20 cellular contexts compared by ENCODE assay signal in genomic region chr10:86252051-86252450, GRCh38.
DNase-seq lines count a peak whose midpoint lies in the region; ATAC-seq and TF ChIP-seq lines count a peak whose summit lies in the region.
"Had no signal": no experiment of that assay in that cellular context is flagged by ENCODE, and none has a peak within 500 bp of the region (broad histone marks: within the 10 kb centered on the region; RNA-seq: fewer than 3 reads in every experiment).

No MANE protein-coding gene starts in this region.

- H3K27me3 ChIP-seq in Peyer's patch: no peaks in the 10 kb centered on the region
- H3K27me3 ChIP-seq in upper lobe of right lung: no peaks in the 10 kb centered on the region

- H3K4me3 ChIP-seq in Peyer's patch: no peak overlapping the region
- no peak overlapping the region for H3K4me3 ChIP-seq in upper lobe of right lung
- H3K4me3 ChIP-seq: GM12878, GM23248, HAP-1 had no signal

- H3K27ac ChIP-seq in Peyer's patch (no peak overlapping the region), upper lobe of right lung (no peak overlapping the region)
- H3K27ac ChIP-seq: GM23248 had no signal

- no peaks in the 10 kb centered on the region for H3K4me1 ChIP-seq in Peyer's patch
- no peaks in the 10 kb centered on the region for H3K4me1 ChIP-seq in upper lobe of right lung
- H3K4me1 ChIP-seq: HAP-1 had no signal

- DNase-seq in activated effector memory CD4-positive, alpha-beta T cell treated with anti-CD3 and anti-CD28 coated beads, Interleukin-2, amount 50 U/mL, for 16 hours: peak; percentile 45
- DNase-seq in activated effector memory CD4-positive, alpha-beta T cell treated with Interleukin-2 at 50 U/mL for 16 hours: no peak
- DNase-seq in Peyer's patch (peak in 2 of 3 donors; percentile 31 to 35), mesenteric fat pad (ENCODE audit: low spot score) (peak; percentile 75), upper lobe of right lung (peak; percentile 35), hypothalamus (lab: John Stamatoyannopoulos, UW) (no peak)
- DNase-seq in activated naive CD4-positive, alpha-beta T cell treated with Interleukin-2 at 50 U/mL for 16 hours: no peak
- DNase-seq: 8988T; C1 segment of cervical spinal cord; CD4-positive, CD25-positive, alpha-beta regulatory T cell; CD8-positive, alpha-beta memory T cell; COR-L47; DMS 273 treated with DMSO at 0.1 percent for 48 hours; DMS53; DND-41; EL; GM23248 had no signal

- H3K9me3 ChIP-seq in Peyer's patch (peaks cover 0 to 8% (median 0%) of the 10 kb centered on the region in 4 donors), upper lobe of right lung (no peaks in the 10 kb centered on the region)
- H3K9me3 ChIP-seq: HAP-1 had no signal

- no peak for TF ChIP-seq POLR2A in Peyer's patch (IDR thresholded peaks at IDR 0.05)

- intact Hi-C loops in upper lobe of right lung (cut with DNase I): no loop called here

- no peak for ATAC-seq in upper lobe of right lung
- ATAC-seq: GM12878, HepG2 had no signal

- no peaks in the 10 kb centered on the region for H3K36me3 ChIP-seq in Peyer's patch
- H3K36me3 ChIP-seq in upper lobe of right lung: no peaks in the 10 kb centered on the region
- H3K36me3 ChIP-seq: HAP-1 had no signal

- TF ChIP-seq CTCF in Peyer's patch (IDR thresholded peaks at IDR 0.05) (no peak), upper lobe of right lung (IDR thresholded peaks at IDR 0.05) (no peak)

Comparison
In these comparisons a context has a peak if more than half of its experiments do, and no peak if none do; other contexts are left out.
1. DNase-seq: peak in activated effector memory CD4-positive, alpha-beta T cell treated with anti-CD3 and anti-CD28 coated beads, Interleukin-2, amount 50 U/mL, for 16 hours (single experiment), Peyer's patch (2 of 3), mesenteric fat pad (single experiment) and upper lobe of right lung (single experiment); none in activated effector memory CD4-positive, alpha-beta T cell treated with Interleukin-2 at 50 U/mL for 16 hours (single experiment), activated naive CD4-positive, alpha-beta T cell treated with Interleukin-2 at 50 U/mL for 16 hours (single experiment) and hypothalamus (0 of 51).